ENCODE assay signal across 1 cellular context in the genomic region with DNA sequence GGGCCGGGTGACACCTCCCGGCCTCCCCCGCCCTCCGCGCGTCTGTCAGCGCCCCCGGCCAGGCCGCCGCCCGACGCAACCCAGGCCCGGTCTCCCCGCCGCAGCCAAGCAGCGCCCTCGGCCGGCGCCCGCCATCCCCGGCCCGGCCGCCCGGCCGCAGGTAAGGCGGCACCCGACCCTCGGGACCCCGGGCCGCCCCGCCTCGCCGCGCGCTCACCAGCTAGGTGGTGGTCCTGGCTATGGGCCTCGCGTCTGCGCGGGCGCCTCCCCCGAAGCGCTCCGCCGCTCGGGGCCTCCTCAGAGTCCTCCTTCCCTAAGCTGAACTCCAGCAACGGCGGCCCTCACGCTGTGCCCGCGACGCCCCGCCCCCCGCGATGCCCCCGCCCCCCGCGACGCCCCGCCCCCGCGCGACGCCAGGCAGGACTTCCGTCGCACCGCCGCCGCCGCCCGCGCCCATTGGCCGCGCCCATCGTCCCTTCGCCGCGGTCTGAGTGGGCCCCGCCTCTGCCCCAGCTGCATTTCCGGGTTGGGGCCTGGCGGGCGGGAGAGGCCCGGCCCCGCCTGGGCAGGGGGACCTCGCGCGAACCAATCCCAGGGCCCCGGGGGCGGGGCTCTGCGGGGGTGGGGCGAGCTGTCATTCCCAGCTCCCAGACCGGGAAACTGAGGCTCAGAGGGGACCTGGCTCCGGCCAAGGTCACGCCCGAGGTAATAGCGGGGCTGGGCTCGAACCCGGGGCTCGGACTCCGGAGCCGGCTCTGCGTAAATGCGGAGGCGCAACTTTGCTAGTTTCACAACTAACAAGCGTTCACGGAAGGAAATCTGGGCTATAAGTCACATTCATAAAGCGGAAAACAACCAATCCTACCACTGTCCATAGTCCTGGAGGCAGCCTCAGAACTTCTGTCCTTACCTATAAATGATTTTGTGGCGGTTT.
A peak's percentile ranks its signal among the peaks of the same experiment; 100 is the strongest.
TF ChIP-seq lines count a peak whose summit lies in the region.

No MANE protein-coding gene starts in this region.

TF ChIP-seq in HepG2, 621 proteins besides CTCF, POLR2A, EP300 and RAD21 (continued from another document):
- TF ChIP-seq ZNF263 (CRISPR knock-in tag; IDR thresholded peaks at IDR 0.05) (peak; percentile 41; the same call in 1 of the 2 replicates), ZNF713 (CRISPR knock-in tag; IDR thresholded peaks at IDR 0.05) (no peak), HMGA1 (CRISPR knock-in tag; conservative IDR thresholded peaks at IDR 0.05) (no peak), ZNF546 (CRISPR knock-in tag; conservative IDR thresholded peaks at IDR 0.05) (no peak), KDM1A (CRISPR knock-in tag; IDR thresholded peaks at IDR 0.05) (no peak), SP2 (CRISPR knock-in tag; IDR thresholded peaks at IDR 0.05) (peak; percentile 85), NBN (conservative IDR thresholded peaks at IDR 0.05) (no peak), ZNF3 (CRISPR knock-in tag; IDR thresholded peaks at IDR 0.05) (no peak), NPAS2 (CRISPR knock-in tag; IDR thresholded peaks at IDR 0.05; ENCODE audit: borderline replicate concordance) (no peak), HNRNPH1 (optimal IDR thresholded peaks at IDR 0.05; ENCODE audit: low read depth, low read length) (no peak), RCOR2 (CRISPR knock-in tag; IDR thresholded peaks at IDR 0.05) (0 out of 2 replicates have a peak, but pooled peaks have one; percentile 23), SIN3B (IDR thresholded peaks at IDR 0.05; ENCODE audit: low read length) (peak; percentile 6; the same call in 1 of the 2 replicates), NFE2 (CRISPR knock-in tag; IDR thresholded peaks at IDR 0.05) (no peak), ZNF782 (CRISPR knock-in tag; IDR thresholded peaks at IDR 0.05; ENCODE audit: borderline replicate concordance) (no peak), ZNF776 (CRISPR knock-in tag; IDR thresholded peaks at IDR 0.05) (no peak), ZNF274 (CRISPR knock-in tag; IDR thresholded peaks at IDR 0.05) (no peak), RFX1 (IDR thresholded peaks at IDR 0.05) (no peak), ZNF749 (CRISPR knock-in tag; IDR thresholded peaks at IDR 0.05; ENCODE audit: borderline replicate concordance) (no peak), ZNF720 (CRISPR knock-in tag; IDR thresholded peaks at IDR 0.05) (no peak), ZFP62 (CRISPR knock-in tag; IDR thresholded peaks at IDR 0.05) (no peak), ZSCAN25 (CRISPR knock-in tag; IDR thresholded peaks at IDR 0.05) (no peak), TBL1XR1 (IDR thresholded peaks at IDR 0.05; ENCODE audit: borderline replicate concordance, low read length, partially characterized antibody) (no peak), ELF3 (CRISPR knock-in tag; IDR thresholded peaks at IDR 0.05) (peak; percentile 58)
- TF ChIP-seq, protein P1, sequence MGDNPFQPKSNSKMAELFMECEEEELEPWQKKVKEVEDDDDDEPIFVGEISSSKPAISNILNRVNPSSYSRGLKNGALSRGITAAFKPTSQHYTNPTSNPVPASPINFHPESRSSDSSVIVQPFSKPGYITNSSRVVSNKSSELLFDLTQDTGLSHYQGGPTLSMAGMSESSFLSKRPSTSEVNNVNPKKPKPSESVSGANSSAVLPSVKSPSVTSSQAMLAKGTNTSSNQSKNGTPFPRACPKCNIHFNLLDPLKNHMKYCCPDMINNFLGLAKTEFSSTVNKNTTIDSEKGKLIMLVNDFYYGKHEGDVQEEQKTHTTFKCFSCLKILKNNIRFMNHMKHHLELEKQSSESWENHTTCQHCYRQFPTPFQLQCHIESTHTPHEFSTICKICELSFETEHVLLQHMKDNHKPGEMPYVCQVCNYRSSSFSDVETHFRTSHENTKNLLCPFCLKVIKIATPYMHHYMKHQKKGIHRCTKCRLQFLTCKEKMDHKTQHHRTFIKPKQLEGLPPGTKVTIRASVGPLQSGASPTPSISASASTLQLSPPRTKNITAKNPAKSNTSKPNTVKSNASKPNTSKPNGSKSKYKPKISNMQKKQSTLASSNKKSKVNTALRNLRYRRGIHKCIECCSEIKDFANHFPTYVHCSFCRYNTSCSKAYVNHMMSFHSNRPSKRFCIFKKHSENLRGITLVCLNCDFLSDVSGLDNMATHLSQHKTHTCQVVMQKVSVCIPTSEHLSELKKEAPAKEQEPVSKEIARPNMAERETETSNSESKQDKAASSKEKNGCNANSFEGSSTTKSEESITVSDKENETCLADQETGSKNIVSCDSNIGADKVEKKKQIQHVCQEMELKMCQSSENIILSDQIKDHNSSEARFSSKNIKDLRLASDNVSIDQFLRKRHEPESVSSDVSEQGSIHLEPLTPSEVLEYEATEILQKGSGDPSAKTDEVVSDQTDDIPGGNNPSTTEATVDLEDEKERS (CRISPR knock-in tag; IDR thresholded peaks at IDR 0.05), result no peak
- TF ChIP-seq, protein P2, sequence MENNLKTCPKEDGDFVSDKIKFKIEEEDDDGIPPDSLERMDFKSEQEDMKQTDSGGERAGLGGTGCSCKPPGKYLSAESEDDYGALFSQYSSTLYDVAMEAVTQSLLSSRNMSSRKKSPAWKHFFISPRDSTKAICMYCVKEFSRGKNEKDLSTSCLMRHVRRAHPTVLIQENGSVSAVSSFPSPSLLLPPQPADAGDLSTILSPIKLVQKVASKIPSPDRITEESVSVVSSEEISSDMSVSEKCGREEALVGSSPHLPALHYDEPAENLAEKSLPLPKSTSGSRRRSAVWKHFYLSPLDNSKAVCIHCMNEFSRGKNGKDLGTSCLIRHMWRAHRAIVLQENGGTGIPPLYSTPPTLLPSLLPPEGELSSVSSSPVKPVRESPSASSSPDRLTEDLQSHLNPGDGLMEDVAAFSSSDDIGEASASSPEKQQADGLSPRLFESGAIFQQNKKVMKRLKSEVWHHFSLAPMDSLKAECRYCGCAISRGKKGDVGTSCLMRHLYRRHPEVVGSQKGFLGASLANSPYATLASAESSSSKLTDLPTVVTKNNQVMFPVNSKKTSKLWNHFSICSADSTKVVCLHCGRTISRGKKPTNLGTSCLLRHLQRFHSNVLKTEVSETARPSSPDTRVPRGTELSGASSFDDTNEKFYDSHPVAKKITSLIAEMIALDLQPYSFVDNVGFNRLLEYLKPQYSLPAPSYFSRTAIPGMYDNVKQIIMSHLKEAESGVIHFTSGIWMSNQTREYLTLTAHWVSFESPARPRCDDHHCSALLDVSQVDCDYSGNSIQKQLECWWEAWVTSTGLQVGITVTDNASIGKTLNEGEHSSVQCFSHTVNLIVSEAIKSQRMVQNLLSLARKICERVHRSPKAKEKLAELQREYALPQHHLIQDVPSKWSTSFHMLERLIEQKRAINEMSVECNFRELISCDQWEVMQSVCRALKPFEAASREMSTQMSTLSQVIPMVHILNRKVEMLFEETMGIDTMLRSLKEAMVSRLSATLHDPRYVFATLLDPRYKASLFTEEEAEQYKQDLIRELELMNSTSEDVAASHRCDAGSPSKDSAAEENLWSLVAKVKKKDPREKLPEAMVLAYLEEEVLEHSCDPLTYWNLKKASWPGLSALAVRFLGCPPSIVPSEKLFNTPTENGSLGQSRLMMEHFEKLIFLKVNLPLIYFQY (CRISPR knock-in tag; IDR thresholded peaks at IDR 0.05; ENCODE audit: borderline replicate concordance), result no peak
- TF ChIP-seq, protein P3, sequence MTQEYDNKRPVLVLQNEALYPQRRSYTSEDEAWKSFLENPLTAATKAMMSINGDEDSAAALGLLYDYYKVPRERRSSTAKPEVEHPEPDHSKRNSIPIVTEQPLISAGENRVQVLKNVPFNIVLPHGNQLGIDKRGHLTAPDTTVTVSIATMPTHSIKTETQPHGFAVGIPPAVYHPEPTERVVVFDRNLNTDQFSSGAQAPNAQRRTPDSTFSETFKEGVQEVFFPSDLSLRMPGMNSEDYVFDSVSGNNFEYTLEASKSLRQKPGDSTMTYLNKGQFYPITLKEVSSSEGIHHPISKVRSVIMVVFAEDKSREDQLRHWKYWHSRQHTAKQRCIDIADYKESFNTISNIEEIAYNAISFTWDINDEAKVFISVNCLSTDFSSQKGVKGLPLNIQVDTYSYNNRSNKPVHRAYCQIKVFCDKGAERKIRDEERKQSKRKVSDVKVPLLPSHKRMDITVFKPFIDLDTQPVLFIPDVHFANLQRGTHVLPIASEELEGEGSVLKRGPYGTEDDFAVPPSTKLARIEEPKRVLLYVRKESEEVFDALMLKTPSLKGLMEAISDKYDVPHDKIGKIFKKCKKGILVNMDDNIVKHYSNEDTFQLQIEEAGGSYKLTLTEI (CRISPR knock-in tag; conservative IDR thresholded peaks at IDR 0.05), result no peak
- TF ChIP-seq, protein P4, sequence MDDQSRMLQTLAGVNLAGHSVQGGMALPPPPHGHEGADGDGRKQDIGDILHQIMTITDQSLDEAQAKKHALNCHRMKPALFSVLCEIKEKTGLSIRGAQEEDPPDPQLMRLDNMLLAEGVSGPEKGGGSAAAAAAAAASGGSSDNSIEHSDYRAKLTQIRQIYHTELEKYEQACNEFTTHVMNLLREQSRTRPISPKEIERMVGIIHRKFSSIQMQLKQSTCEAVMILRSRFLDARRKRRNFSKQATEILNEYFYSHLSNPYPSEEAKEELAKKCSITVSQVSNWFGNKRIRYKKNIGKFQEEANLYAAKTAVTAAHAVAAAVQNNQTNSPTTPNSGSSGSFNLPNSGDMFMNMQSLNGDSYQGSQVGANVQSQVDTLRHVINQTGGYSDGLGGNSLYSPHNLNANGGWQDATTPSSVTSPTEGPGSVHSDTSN (CRISPR knock-in tag; IDR thresholded peaks at IDR 0.05; ENCODE audit: borderline replicate concordance), result no peak
- TF ChIP-seq, protein P5, sequence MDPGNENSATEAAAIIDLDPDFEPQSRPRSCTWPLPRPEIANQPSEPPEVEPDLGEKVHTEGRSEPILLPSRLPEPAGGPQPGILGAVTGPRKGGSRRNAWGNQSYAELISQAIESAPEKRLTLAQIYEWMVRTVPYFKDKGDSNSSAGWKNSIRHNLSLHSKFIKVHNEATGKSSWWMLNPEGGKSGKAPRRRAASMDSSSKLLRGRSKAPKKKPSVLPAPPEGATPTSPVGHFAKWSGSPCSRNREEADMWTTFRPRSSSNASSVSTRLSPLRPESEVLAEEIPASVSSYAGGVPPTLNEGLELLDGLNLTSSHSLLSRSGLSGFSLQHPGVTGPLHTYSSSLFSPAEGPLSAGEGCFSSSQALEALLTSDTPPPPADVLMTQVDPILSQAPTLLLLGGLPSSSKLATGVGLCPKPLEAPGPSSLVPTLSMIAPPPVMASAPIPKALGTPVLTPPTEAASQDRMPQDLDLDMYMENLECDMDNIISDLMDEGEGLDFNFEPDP (CRISPR knock-in tag; conservative IDR thresholded peaks at IDR 0.05), result no peak
- TF ChIP-seq, protein P6, sequence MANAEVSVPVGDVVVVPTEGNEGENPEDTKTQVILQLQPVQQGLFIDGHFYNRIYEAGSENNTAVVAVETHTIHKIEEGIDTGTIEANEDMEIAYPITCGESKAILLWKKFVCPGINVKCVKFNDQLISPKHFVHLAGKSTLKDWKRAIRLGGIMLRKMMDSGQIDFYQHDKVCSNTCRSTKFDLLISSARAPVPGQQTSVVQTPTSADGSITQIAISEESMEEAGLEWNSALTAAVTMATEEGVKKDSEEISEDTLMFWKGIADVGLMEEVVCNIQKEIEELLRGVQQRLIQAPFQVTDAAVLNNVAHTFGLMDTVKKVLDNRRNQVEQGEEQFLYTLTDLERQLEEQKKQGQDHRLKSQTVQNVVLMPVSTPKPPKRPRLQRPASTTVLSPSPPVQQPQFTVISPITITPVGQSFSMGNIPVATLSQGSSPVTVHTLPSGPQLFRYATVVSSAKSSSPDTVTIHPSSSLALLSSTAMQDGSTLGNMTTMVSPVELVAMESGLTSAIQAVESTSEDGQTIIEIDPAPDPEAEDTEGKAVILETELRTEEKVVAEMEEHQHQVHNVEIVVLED (CRISPR knock-in tag; IDR thresholded peaks at IDR 0.05; ENCODE audit: borderline replicate concordance), result peak; percentile 72
